In the genomic region with DNA sequence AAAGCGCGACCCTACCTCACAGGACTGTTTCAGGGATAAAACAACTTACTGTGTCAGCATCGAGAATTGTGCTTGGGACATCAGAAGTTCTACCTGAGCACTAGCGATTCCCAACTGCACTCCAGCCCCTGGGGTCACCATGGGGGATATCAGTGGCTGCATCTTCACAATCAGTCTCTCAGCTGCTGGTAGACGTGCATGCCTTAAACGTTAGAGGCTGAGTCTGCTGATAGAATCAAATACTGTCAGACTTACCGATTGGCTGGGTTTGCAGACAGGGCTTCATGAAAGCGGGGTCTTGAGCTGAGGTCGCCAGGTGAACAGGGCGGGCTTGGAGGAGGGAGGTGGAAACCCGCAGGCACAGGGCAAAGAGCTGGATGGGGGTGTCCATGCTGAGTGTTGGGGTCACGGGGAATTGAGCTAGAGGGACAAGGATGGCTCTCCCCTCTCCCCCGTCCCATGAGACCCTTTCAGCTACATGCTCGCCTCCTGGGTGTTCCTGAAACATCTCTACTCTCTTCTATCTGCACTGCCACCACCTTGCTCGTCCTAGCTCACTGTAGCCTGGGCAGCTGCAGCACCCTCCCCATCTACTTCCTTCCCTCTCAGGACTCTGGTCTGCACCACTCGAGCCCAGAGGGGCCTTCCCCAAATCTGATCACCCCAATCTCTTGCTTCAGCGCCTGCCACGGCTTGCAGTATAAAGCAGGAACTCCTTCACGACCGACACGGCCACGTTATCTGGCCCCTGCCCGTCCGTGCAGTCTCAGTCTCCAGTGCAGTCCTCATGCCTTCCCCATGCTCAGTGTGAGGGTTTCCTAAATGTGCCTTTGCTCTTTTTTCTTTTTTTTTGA, we compare ENCODE assay signal across 20 cellular contexts. TPM values are rescaled to one million over a fixed set of nuclear protein-coding genes. Genes with fewer than 3 reads are reported as not detected.
"Had no signal": no experiment of that assay in that cellular context is flagged by ENCODE, and none has a peak within 500 bp of the region (broad histone marks: within the 10 kb centered on the region; RNA-seq: fewer than 3 reads in every experiment).

No MANE protein-coding gene starts in this region.

- H3K36me3 Mint-ChIP-seq: activated naive CD8-positive, alpha-beta T cell had no signal

- H3K27ac ChIP-seq: body of pancreas, coronary artery, esophagus squamous epithelium, pancreas, suprapubic skin, upper lobe of left lung had no signal

- H3K27me3 ChIP-seq: body of pancreas, esophagus squamous epithelium, pancreas, suprapubic skin, upper lobe of left lung had no signal

- H3K4me1 ChIP-seq: body of pancreas, esophagus squamous epithelium, pancreas, suprapubic skin, upper lobe of left lung had no signal

- H3K4me3 ChIP-seq: body of pancreas, coronary artery, esophagus squamous epithelium, pancreas, suprapubic skin, upper lobe of left lung had no signal

- H3K9me3 ChIP-seq: body of pancreas, esophagus squamous epithelium, pancreas, suprapubic skin, upper lobe of left lung had no signal

- H3K27ac Mint-ChIP-seq: activated CD4-positive, alpha-beta T cell treated with anti-CD3 and anti-CD28 coated beads, Interleukin-2, amount 10 ng/mL, durations not matched to agents 7 days and 5 days; activated naive CD8-positive, alpha-beta T cell; activated T-cell treated with anti-CD3 and anti-CD28 coated beads, Interleukin-2, amount 50 U/mL, for 72 hours had no signal

- DNase-seq: activated CD4-positive, alpha-beta T cell treated with anti-CD3 and anti-CD28 coated beads, Interleukin-2, amount 10 ng/mL, durations not matched to agents 7 days and 5 days; activated CD8-positive, alpha-beta memory T cell treated with anti-CD3 and anti-CD28 coated beads, Interleukin-2, amount 50 U/mL, for 48 hours; activated gamma-delta T cell; activated T-cell treated with anti-CD3 and anti-CD28 coated beads, Interleukin-2, amount 50 U/mL, for 72 hours; amniotic stem cell; effector CD4-positive, alpha-beta T cell; esophagus squamous epithelium; hippocampal formation; stimulated activated CD4-positive, alpha-beta T cell treated with anti-CD3 and anti-CD28 coated beads, Interleukin-2, amount 100 ng/mL, for 48 hours; stimulated activated naive CD4-positive, alpha-beta T cell treated with Interleukin-2 at 50 U/mL for 16 hours; T-helper 2 cell; upper lobe of left lung had no signal

- H3K4me1 Mint-ChIP-seq: activated CD4-positive, alpha-beta T cell treated with anti-CD3 and anti-CD28 coated beads, Interleukin-2, amount 10 ng/mL, durations not matched to agents 7 days and 5 days; central memory CD8-positive, alpha-beta T cell had no signal

- ATAC-seq: activated T-cell treated with anti-CD3 and anti-CD28 coated beads, Interleukin-2, amount 50 U/mL, for 72 hours; body of pancreas; pancreas had no signal

- H3K27me3 Mint-ChIP-seq: activated CD4-positive, alpha-beta T cell treated with anti-CD3 and anti-CD28 coated beads, Interleukin-2, amount 10 ng/mL, durations not matched to agents 7 days and 5 days had no signal

- H3K9me3 Mint-ChIP-seq: activated CD4-positive, alpha-beta T cell treated with anti-CD3 and anti-CD28 coated beads, Interleukin-2, amount 10 ng/mL, durations not matched to agents 7 days and 5 days; activated T-cell treated with anti-CD3 and anti-CD28 coated beads, Interleukin-2, amount 50 U/mL, for 72 hours; central memory CD8-positive, alpha-beta T cell had no signal

- FAIRE-seq: endothelial cell of umbilical vein, keratinocyte, pancreas had no signal

- H3K4me3 Mint-ChIP-seq: activated CD4-positive, alpha-beta T cell treated with anti-CD3 and anti-CD28 coated beads, Interleukin-2, amount 10 ng/mL, durations not matched to agents 7 days and 5 days; activated naive CD8-positive, alpha-beta T cell; activated T-cell treated with anti-CD3 and anti-CD28 coated beads, Interleukin-2, amount 50 U/mL, for 72 hours; central memory CD8-positive, alpha-beta T cell had no signal

RNA-seq across cellular contexts. Expression of a gene that starts 43.5 kb away (rescaled TPM):
- total RNA-seq: activated CD4-positive, alpha-beta T cell treated with anti-CD3 and anti-CD28 coated beads, Interleukin-2, amount 10 ng/mL, durations not matched to agents 7 days and 5 days; activated T-cell treated with anti-CD3 and anti-CD28 coated beads, Interleukin-2, amount 50 U/mL, for 72 hours; endothelial cell of umbilical vein had no signal
